ENCODE assay signal across 9 cellular contexts in the genomic region with DNA sequence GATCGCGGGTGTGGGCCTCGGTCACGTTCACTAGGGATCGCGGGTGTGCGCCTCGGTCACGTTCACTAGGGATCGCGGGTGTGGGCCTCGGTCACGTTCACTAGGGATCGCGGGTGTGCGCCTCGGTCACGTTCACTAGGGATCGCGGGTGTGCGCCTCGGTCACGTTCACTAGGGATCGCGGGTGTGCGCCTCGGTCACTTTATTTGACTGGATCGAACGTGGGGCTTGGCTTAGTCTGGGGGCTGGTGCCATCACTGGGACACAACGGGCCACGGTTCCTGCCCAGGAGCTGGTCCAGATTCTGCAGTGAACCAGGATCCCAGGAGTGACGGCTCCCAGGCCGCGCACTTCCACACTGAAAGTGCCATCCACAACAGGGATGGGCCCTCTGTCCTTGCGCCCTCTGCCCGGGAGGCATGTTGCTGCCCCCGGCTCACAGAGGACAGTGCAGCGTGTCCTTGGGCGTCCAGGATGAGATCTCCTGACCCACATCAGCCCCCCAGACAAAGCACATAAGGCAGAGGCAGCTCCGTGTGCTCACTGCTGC. TPM values are rescaled to one million over a fixed set of nuclear protein-coding genes. Genes with fewer than 3 reads are reported as not detected.
"Had no signal": no experiment of that assay in that cellular context is flagged by ENCODE, and none has a peak within 500 bp of the region (broad histone marks: within the 10 kb centered on the region; RNA-seq: fewer than 3 reads in every experiment).

No MANE protein-coding gene starts in this region.

RNA-seq across cellular contexts. Expression of a gene that starts 53.6 kb away (rescaled TPM):
- total RNA-seq: activated CD8-positive, alpha-beta T cell treated with anti-CD3 and anti-CD28 coated beads, Interleukin-2, amount 10 ng/mL, durations not matched to agents 7 days and 5 days; activated T-helper 1 cell treated with anti-CD3 and anti-CD28 coated beads, Interleukin-12 subunit alpha, Interleukin-12 subunit beta, Interleukin-2, Interleukin-4 antibody, amounts not matched to agents 30 ng/mL and 10 ng/mL and 1 ng/mL, durations not matched to agents 14 hours and 24 hours and 36 hours; dermis microvascular lymphatic vessel endothelial cell; frontal cortex; lung microvascular endothelial cell; natural killer cell treated with Interleukin-12 subunit alpha and Interleukin-12 subunit beta and Interleukin-15 and Interleukin-18, amount 100 ng/mL, for 72 hours; pulmonary artery endothelial cell; T-cell; temporal lobe had no signal
